ENCODE assay signal across 7 cellular contexts in genomic region chr21:36130415-36130762, GRCh38. TPM values are rescaled to one million over a fixed set of nuclear protein-coding genes. Genes with fewer than 3 reads are reported as not detected.
DNase-seq lines count a peak whose midpoint lies in the region; ATAC-seq and TF ChIP-seq lines count a peak whose summit lies in the region.
"Not testable (repeated sequence)": the region's sequence is repeated elsewhere in the genome, so short reads cannot be mapped to it uniquely, and the experiment has no call there.

No MANE protein-coding gene starts in this region.

- H3K9ac ChIP-seq in OCI-LY3 (ENCODE audit: low read length): 0 out of 2 replicates have a peak overlapping the region, but pooled peaks have one; percentile 35
- peak overlapping the region; percentile 24 for H3K9ac ChIP-seq in skeletal muscle satellite cell (ENCODE audit: low read depth, low read length)

- peaks cover 20% of the 10 kb centered on the region for H3K36me3 Mint-ChIP-seq in activated CD8-positive, alpha-beta T cell treated with anti-CD3 and anti-CD28 coated beads, Interleukin-2, amount 10 ng/mL, durations not matched to agents 7 days and 5 days (ENCODE audit: low read depth)

- H2AFZ ChIP-seq in OCI-LY3 (ENCODE audit: low read depth, low read length): not testable (repeated sequence)

- peak overlapping the region; percentile 80 for H3K27ac Mint-ChIP-seq in activated CD8-positive, alpha-beta T cell treated with anti-CD3 and anti-CD28 coated beads, Interleukin-2, amount 10 ng/mL, durations not matched to agents 7 days and 5 days

- DNase-seq in H7; activated CD8-positive, alpha-beta T cell treated with anti-CD3 and anti-CD28 coated beads, Interleukin-2, amount 10 ng/mL, durations not matched to agents 7 days and 5 days; brain microvascular endothelial cell; fibroblast of the aortic adventitia (ENCODE audit: low read depth): not testable (repeated sequence)

- ATAC-seq in activated CD8-positive, alpha-beta T cell treated with anti-CD3 and anti-CD28 coated beads, Interleukin-2, amount 10 ng/mL, durations not matched to agents 7 days and 5 days: not testable (repeated sequence)

- peaks cover 21% of the 10 kb centered on the region for H3K4me1 ChIP-seq in OCI-LY3 (ENCODE audit: low read length)
- H3K4me1 ChIP-seq in mesodermal cell (ENCODE audit: control insufficient read depth, insufficient read depth, low read length, poor library complexity, severe bottlenecking): not testable (repeated sequence)
- H3K4me1 ChIP-seq in skeletal muscle satellite cell (ENCODE audit: control insufficient read depth, insufficient read depth, low read length): peaks cover 15% of the 10 kb centered on the region

- 19 to 31% methylated on average over 7 of the region's 18 CpGs for WGBS in mesodermal cell (ENCODE audit: insufficient coverage in 2 of 2), 2 experiments

- not testable (repeated sequence) for H3K27me3 Mint-ChIP-seq in activated CD8-positive, alpha-beta T cell treated with anti-CD3 and anti-CD28 coated beads, Interleukin-2, amount 10 ng/mL, durations not matched to agents 7 days and 5 days (ENCODE audit: low read depth)

- H4K20me1 ChIP-seq in OCI-LY3 (ENCODE audit: insufficient read depth, low read length): not testable (repeated sequence)

- POLR2A ChIA-PET in activated CD8-positive, alpha-beta T cell treated with anti-CD3 and anti-CD28 coated beads, Interleukin-2, amount 10 ng/mL, durations not matched to agents 7 days and 5 days (lab: Charles Lee): interaction anchor here (0.5 kb wide), 1 partner anchor 217 kb away, joined by 3 read pairs; no protein-coding TSS in a partner anchor

- peak overlapping the region; percentile 84 for H3K4me3 Mint-ChIP-seq in activated CD8-positive, alpha-beta T cell treated with anti-CD3 and anti-CD28 coated beads, Interleukin-2, amount 10 ng/mL, durations not matched to agents 7 days and 5 days

- H3K4me3 ChIP-seq in H7 (ENCODE audit: insufficient read depth, low read depth, low read length) (peak overlapping the region; percentile 23), OCI-LY3 (ENCODE audit: low read length) (peak overlapping the region; percentile 74), brain microvascular endothelial cell (ENCODE audit: low read depth, low read length) (peak overlapping the region; percentile 40), fibroblast of the aortic adventitia (ENCODE audit: low read depth, low read length) (peak overlapping the region; percentile 37), mesodermal cell (ENCODE audit: extremely low read depth, insufficient read depth, low read length, poor library complexity, severe bottlenecking) (peak overlapping the region; percentile 18), skeletal muscle satellite cell (ENCODE audit: low read length) (peak overlapping the region; percentile 53)

- TF ChIP-seq CTCF in OCI-LY3 (IDR thresholded peaks at IDR 0.05; ENCODE audit: low read depth, low read length); brain microvascular endothelial cell (IDR thresholded peaks at IDR 0.05; ENCODE audit: low read depth, low read length, missing control alignments); fibroblast of the aortic adventitia (IDR thresholded peaks at IDR 0.05; ENCODE audit: insufficient read depth, low read length): not testable (repeated sequence)

- not testable (repeated sequence) for H3K9me3 Mint-ChIP-seq in activated CD8-positive, alpha-beta T cell treated with anti-CD3 and anti-CD28 coated beads, Interleukin-2, amount 10 ng/mL, durations not matched to agents 7 days and 5 days (ENCODE audit: insufficient read depth)

- H3K4me2 ChIP-seq in OCI-LY3 (ENCODE audit: low read length): peak overlapping the region; percentile 81
- H3K4me2 ChIP-seq in skeletal muscle satellite cell (ENCODE audit: low read length): peak overlapping the region; percentile 71

- in situ Hi-C loops in brain microvascular endothelial cell (cut with HindIII; ENCODE audit: low pct_ligation_motif_present, low sequenced_read_pairs): not testable (repeated sequence)

- CTCF ChIA-PET in activated CD8-positive, alpha-beta T cell treated with anti-CD3 and anti-CD28 coated beads, Interleukin-2, amount 10 ng/mL, durations not matched to agents 7 days and 5 days (lab: Charles Lee): not testable (repeated sequence)

- H3K9me3 ChIP-seq in OCI-LY3 (ENCODE audit: insufficient read depth, low read length); mesodermal cell (ENCODE audit: control insufficient read depth, low read length); skeletal muscle satellite cell (replicated peaks; ENCODE audit: low read length): not testable (repeated sequence)

- not testable (repeated sequence) for H3K79me2 ChIP-seq in OCI-LY3 (ENCODE audit: low read length)

- H3K27me3 ChIP-seq in H7 (ENCODE audit: control insufficient read depth, insufficient read depth, low read length): peaks cover 23% of the 10 kb centered on the region
- not testable (repeated sequence) for H3K27me3 ChIP-seq in OCI-LY3 (ENCODE audit: low read depth, low read length); brain microvascular endothelial cell (replicated peaks); skeletal muscle satellite cell (ENCODE audit: control insufficient read depth, insufficient read depth, low read length)

- H3K4me1 Mint-ChIP-seq in activated CD8-positive, alpha-beta T cell treated with anti-CD3 and anti-CD28 coated beads, Interleukin-2, amount 10 ng/mL, durations not matched to agents 7 days and 5 days (ENCODE audit: low read depth): peaks cover 49% of the 10 kb centered on the region

- H3K27ac ChIP-seq in OCI-LY3 (ENCODE audit: low read length); brain microvascular endothelial cell; mesodermal cell (ENCODE audit: low read depth, low read length, severe bottlenecking): not testable (repeated sequence)

- not testable (repeated sequence) for H3K36me3 ChIP-seq in H7 (replicated peaks; ENCODE audit: control insufficient read depth, insufficient read depth, low read length); OCI-LY3 (replicated peaks; ENCODE audit: low read depth, low read length); brain microvascular endothelial cell (replicated peaks); mesodermal cell (ENCODE audit: control insufficient read depth, insufficient read depth, low read length); skeletal muscle satellite cell (ENCODE audit: insufficient read depth, low read length)

RNA-seq across cellular contexts. Expression of gene CBR3, which starts 4.5 kb away (rescaled TPM):
- 8.3 and 12.1 TPM in 2 replicates for total RNA-seq in H7 (2014; rRNA removed; shearing (Covaris generic))
- total RNA-seq in activated CD8-positive, alpha-beta T cell treated with anti-CD3 and anti-CD28 coated beads, Interleukin-2, amount 10 ng/mL, durations not matched to agents 7 days and 5 days: 10 to 100 TPM; 29.6 to 32.3 TPM
- total RNA-seq in fibroblast of the aortic adventitia (ENCODE audit: low replicate concordance): 27.9 and 29.4 TPM in 2 replicates
- polyA plus RNA-seq in mesodermal cell (2013, experiment 1 of 2): 0.41 TPM
- 0.66 TPM for polyA plus RNA-seq in mesodermal cell (2013, experiment 2 of 2)
- 10.1 and 24.2 TPM in 2 replicates for total RNA-seq in skeletal muscle satellite cell (2012; rRNA removed)

RNA-seq across cellular contexts. Expression of gene DOP1B, which starts 26.2 kb away (rescaled TPM):
- total RNA-seq in H7 (2014; rRNA removed; shearing (Covaris generic)): 0.90 and 5.0 TPM in 2 replicates
- total RNA-seq in activated CD8-positive, alpha-beta T cell treated with anti-CD3 and anti-CD28 coated beads, Interleukin-2, amount 10 ng/mL, durations not matched to agents 7 days and 5 days: 10 to 100 TPM; 30.3 to 30.9 TPM
- total RNA-seq in fibroblast of the aortic adventitia (ENCODE audit: low replicate concordance): 2.6 and 25.8 TPM in 2 replicates
- polyA plus RNA-seq in mesodermal cell (2013, experiment 1 of 2): 4.5 TPM
- 4.8 TPM for polyA plus RNA-seq in mesodermal cell (2013, experiment 2 of 2)
- total RNA-seq in skeletal muscle satellite cell (2012; rRNA removed): 4.1 and 6.1 TPM in 2 replicates

Comparison
In these comparisons a context has a peak if more than half of its experiments do, and no peak if none do; other contexts are left out.
1. H3K4me3 ChIP-seq: peak in every context shown above with its lines; median percentile 74 in OCI-LY3; 53 in skeletal muscle satellite cell; 40 in brain microvascular endothelial cell; 37 in fibroblast of the aortic adventitia; 23 in H7; 18 in mesodermal cell.